11 cellular contexts compared by ENCODE assay signal in genomic region chr2:31997653-31998052, GRCh38. TPM values are rescaled to one million over a fixed set of nuclear protein-coding genes. Genes with fewer than 3 reads are reported as not detected.
DNase-seq lines count a peak whose midpoint lies in the region; ATAC-seq and TF ChIP-seq lines count a peak whose summit lies in the region.
"Had no signal": no experiment of that assay in that cellular context is flagged by ENCODE, and none has a peak within 500 bp of the region (broad histone marks: within the 10 kb centered on the region; RNA-seq: fewer than 3 reads in every experiment).

No MANE protein-coding gene starts in this region.

- no peaks in the 10 kb centered on the region for H3K36me3 Mint-ChIP-seq in activated T-helper 17 cell treated with anti-CD3 and anti-CD28 coated beads, Interleukin-2, amount 50 U/mL, for 72 hours (ENCODE audit: low read depth)
- H3K36me3 Mint-ChIP-seq in naive B cell, result no peaks in the 10 kb centered on the region

- H4K20me1 ChIP-seq in DND-41 (ENCODE audit: insufficient read depth, low read length), result peaks cover 51% of the 10 kb centered on the region

- H3K4me3 Mint-ChIP-seq in activated T-helper 17 cell treated with anti-CD3 and anti-CD28 coated beads, Interleukin-2, amount 50 U/mL, for 72 hours, result peak overlapping the region; percentile 30
- H3K4me3 Mint-ChIP-seq in naive B cell, result peak overlapping the region in 1 of 8 donors; percentile 1

- no peak overlapping the region for H2AFZ ChIP-seq in DND-41 (ENCODE audit: low read depth, low read length)

- H3K79me2 ChIP-seq in DND-41 (ENCODE audit: insufficient read depth, low read length), result peaks cover 96% of the 10 kb centered on the region

- no peaks in the 10 kb centered on the region for H3K9me3 Mint-ChIP-seq in activated T-helper 17 cell treated with anti-CD3 and anti-CD28 coated beads, Interleukin-2, amount 50 U/mL, for 72 hours
- H3K9me3 Mint-ChIP-seq in naive B cell, result peaks cover 0 to 2% (median 0%) of the 10 kb centered on the region in 7 donors

- no peak overlapping the region for H3K27ac ChIP-seq in DND-41 (ENCODE audit: low read length)

- DNase-seq in DND-41 (no peak), naive B cell (no peak), globus pallidus (ENCODE audit: low spot score) (no peak), SKM-1 (lab: John Stamatoyannopoulos, UW; ENCODE audit: unreplicated experiment) (no peak)
- DNase-seq: Caco-2, NCI-H2171 treated with DMSO at 0.1 percent for 48 hours had no signal

- no peak for TF ChIP-seq CTCF in DND-41 (IDR thresholded peaks at IDR 0.05; ENCODE audit: borderline replicate concordance, extremely low read depth, low read length, poor library complexity, severe bottlenecking)

- peak overlapping the region; percentile 20 for H3K27ac Mint-ChIP-seq in activated T-helper 17 cell treated with anti-CD3 and anti-CD28 coated beads, Interleukin-2, amount 50 U/mL, for 72 hours
- H3K27ac Mint-ChIP-seq in naive B cell, result peak overlapping the region in 4 of 6 donors; percentile 1 to 83 (median 4)

- no peak overlapping the region for H3K4me2 ChIP-seq in DND-41 (ENCODE audit: insufficient read depth, low read length)

- no peaks in the 10 kb centered on the region for H3K9me3 ChIP-seq in DND-41 (ENCODE audit: insufficient read depth, low read length, severe bottlenecking)
- H3K9me3 ChIP-seq: Caco-2 had no signal

- no peak overlapping the region for H3K4me3 ChIP-seq in DND-41 (ENCODE audit: low read depth in 1 of 2, low read length in 2 of 2)

- no peaks in the 10 kb centered on the region for H3K36me3 ChIP-seq in DND-41 (ENCODE audit: insufficient read depth, low read length)

- no peak overlapping the region for H3K9ac ChIP-seq in DND-41 (ENCODE audit: low read depth, low read length)

- ATAC-seq in DND-41 (ENCODE audit: insufficient read depth, low read depth) (peak; percentile 57; the same call in 2 of the 3 replicates), HG02798 (IDR thresholded peaks at IDR 0.05; ENCODE audit: poor library complexity, unreplicated experiment) (peak; percentile 36), naive B cell (ENCODE audit: low read depth in 2 of 2) (no peak), GM18520 (IDR thresholded peaks at IDR 0.05; ENCODE audit: unreplicated experiment) (no peak), GM21360 (IDR thresholded peaks at IDR 0.05; ENCODE audit: unreplicated experiment) (no peak)
- ATAC-seq in activated T-helper 17 cell treated with anti-CD3 and anti-CD28 coated beads, Interleukin-2, amount 50 U/mL, for 72 hours (replicated peaks), result peak; percentile 80
- ATAC-seq: sciatic nerve had no signal

- peaks cover 10% of the 10 kb centered on the region for H3K4me1 ChIP-seq in DND-41 (ENCODE audit: insufficient read depth, low read length)

- no peaks in the 10 kb centered on the region for H3K27me3 Mint-ChIP-seq in activated T-helper 17 cell treated with anti-CD3 and anti-CD28 coated beads, Interleukin-2, amount 50 U/mL, for 72 hours
- H3K27me3 Mint-ChIP-seq in naive B cell, result no peaks in the 10 kb centered on the region

- H3K4me1 Mint-ChIP-seq in activated T-helper 17 cell treated with anti-CD3 and anti-CD28 coated beads, Interleukin-2, amount 50 U/mL, for 72 hours, result peaks cover 25% of the 10 kb centered on the region
- H3K4me1 Mint-ChIP-seq in naive B cell, result peaks cover 46 to 72% (median 66%) of the 10 kb centered on the region in 3 donors

- H3K27me3 ChIP-seq in DND-41 (ENCODE audit: insufficient read depth, low read length, poor library complexity), result no peaks in the 10 kb centered on the region

RNA-seq across cellular contexts. Expression of gene MEMO1, which starts 13.2 kb away (rescaled TPM):
- 10 to 100 TPM; 44.8 to 74.1 TPM for total RNA-seq in activated T-helper 17 cell treated with anti-CD3 and anti-CD28 coated beads, Interleukin-2, amount 50 U/mL, for 72 hours
- 10 to 100 TPM; 45.8 to 85.6 (median 53.1) TPM for polyA plus RNA-seq in naive B cell (ENCODE audit: low read depth in 6 of 6)

RNA-seq across cellular contexts. Expression of gene DPY30, which starts 42.0 kb away (rescaled TPM):
- 10 to 100 TPM; 50.1 to 66.2 TPM for total RNA-seq in activated T-helper 17 cell treated with anti-CD3 and anti-CD28 coated beads, Interleukin-2, amount 50 U/mL, for 72 hours
- 100 to 1,000 TPM; 129 to 189 (median 169) TPM for polyA plus RNA-seq in naive B cell (ENCODE audit: low read depth in 6 of 6)

Comparison
In these comparisons a context has a peak if more than half of its experiments do, and no peak if none do; other contexts are left out.
1. ATAC-seq: peak in DND-41 (single experiment), HG02798 (single experiment) and activated T-helper 17 cell treated with anti-CD3 and anti-CD28 coated beads, Interleukin-2, amount 50 U/mL, for 72 hours (single experiment); none in naive B cell (0 of 2), GM18520 (single experiment) and GM21360 (single experiment).